In the genomic region with DNA sequence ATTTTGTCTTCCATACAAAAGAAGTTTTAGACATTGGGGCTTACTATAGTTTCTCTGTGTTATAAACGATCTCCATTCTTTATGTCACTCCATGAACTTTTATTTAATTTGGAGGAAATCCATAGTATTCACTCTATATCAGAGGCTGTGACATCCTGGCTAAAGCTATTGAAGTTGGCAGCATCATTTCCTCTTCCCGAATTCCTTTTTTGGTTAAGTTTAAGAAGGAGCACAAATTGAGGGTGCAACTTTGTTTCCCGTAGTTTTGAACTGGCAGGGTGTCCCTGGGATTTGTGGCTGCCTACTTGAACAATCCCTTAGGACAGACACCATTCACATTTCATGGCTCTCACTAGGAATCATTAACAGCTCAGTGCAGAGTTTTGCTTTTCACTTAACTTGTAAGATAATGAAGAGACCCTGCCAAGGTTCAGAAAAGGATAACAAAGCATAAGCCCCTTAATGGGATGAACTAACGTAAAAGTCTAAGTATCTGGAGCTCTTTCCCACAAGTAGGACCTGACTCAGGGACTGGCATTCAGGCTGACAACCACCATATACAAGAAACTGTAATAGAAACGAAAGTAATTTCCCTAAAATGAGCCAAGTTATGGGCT, we compare ENCODE assay signal across 22 cellular contexts. TPM values are rescaled to one million over a fixed set of nuclear protein-coding genes. Genes with fewer than 3 reads are reported as not detected.
DNase-seq lines count a peak whose midpoint lies in the region; ATAC-seq and TF ChIP-seq lines count a peak whose summit lies in the region.
"Had no signal": no experiment of that assay in that cellular context is flagged by ENCODE, and none has a peak within 500 bp of the region (broad histone marks: within the 10 kb centered on the region; RNA-seq: fewer than 3 reads in every experiment).

No MANE protein-coding gene starts in this region.

- H3K27me3 ChIP-seq in neuronal stem cell (ENCODE audit: control insufficient read depth in 3 of 3, insufficient read depth in 3 of 3, low read depth in 1 of 3, low read length in 3 of 3) (no peaks in the 10 kb centered on the region), tibial nerve (peaks cover 0 to 2% of the 10 kb centered on the region in 2 donors), suprapubic skin (no peaks in the 10 kb centered on the region)
- H3K27me3 ChIP-seq: esophagus muscularis mucosa had no signal

- no peak for DNase-seq in activated CD4-positive, alpha-beta T cell treated with anti-CD3 and anti-CD28 coated beads for 36 hours
- no peak for DNase-seq in activated CD4-positive, alpha-beta T cell treated with anti-CD3 and anti-CD28 coated beads, Interleukin-2, amount 50 U/mL, for 1 hour
- DNase-seq in NCI-H82 (lab: John Stamatoyannopoulos, UW) (peak; percentile 98), dermis blood vessel endothelial cell (peak; percentile 72), neuronal stem cell (ENCODE audit: low spot score) (no peak), tibial nerve (ENCODE audit: low spot score in 2 of 2) (no peak), suprapubic skin (ENCODE audit: low spot score in 2 of 2) (no peak)
- DNase-seq in stimulated activated CD4-positive, alpha-beta T cell treated with anti-CD3 and anti-CD28 coated beads, Interleukin-2, amount 100 ng/mL, for 24 hours = no peak
- DNase-seq: 8988T; activated CD4-positive, alpha-beta T cell treated with anti-CD3 and anti-CD28 coated beads, Interleukin-2, amount 10 ng/mL, durations not matched to agents 7 days and 5 days; activated naive CD4-positive, alpha-beta T cell treated with anti-CD3 and anti-CD28 coated beads, Interleukin-2, amount 50 U/mL, for 16 hours; C1 segment of cervical spinal cord; GOT3; left ventricle myocardium superior; NCI-H146; NCI-H774; stimulated activated CD8-positive, alpha-beta memory T cell treated with anti-CD3 and anti-CD28 coated beads, Interleukin-4, amount 100 ng/mL, for 48 hours; transverse colon had no signal

- no peak overlapping the region for H2BK5ac ChIP-seq in neuronal stem cell (ENCODE audit: low read length)

- no peak overlapping the region for H3K4me2 ChIP-seq in neuronal stem cell (ENCODE audit: insufficient read depth, low read length, poor library complexity, severe bottlenecking)

- H3K9me3 Mint-ChIP-seq in activated CD4-positive, alpha-beta T cell treated with anti-CD3 and anti-CD28 coated beads for 36 hours (ENCODE audit: low read depth) = peaks cover 1% of the 10 kb centered on the region
- H3K9me3 Mint-ChIP-seq: activated CD4-positive, alpha-beta T cell treated with anti-CD3 and anti-CD28 coated beads, Interleukin-2, amount 10 ng/mL, durations not matched to agents 7 days and 5 days; dendritic cell treated with granulocyte-macrophage colony-stimulating factor and Interleukin-4, amounts not matched to agents 40 ng/mL and 50 ng/mL, for 4 days had no signal

- ATAC-seq in activated CD4-positive, alpha-beta T cell treated with anti-CD3 and anti-CD28 coated beads for 36 hours = no peak
- ATAC-seq: left ventricle myocardium superior had no signal

- no peak overlapping the region for H2AFZ ChIP-seq in neuronal stem cell (ENCODE audit: low read length)

- no peaks in the 10 kb centered on the region for H3K36me3 ChIP-seq in neuronal stem cell (replicated peaks in 1 of 2; ENCODE audit: control insufficient read depth in 2 of 2, insufficient read depth in 2 of 2, low read length in 2 of 2)
- no peaks in the 10 kb centered on the region for H3K36me3 ChIP-seq in tibial nerve
- H3K36me3 ChIP-seq in suprapubic skin = no peaks in the 10 kb centered on the region
- H3K36me3 ChIP-seq: esophagus muscularis mucosa, transverse colon had no signal

- CTCF ChIA-PET in activated CD4-positive, alpha-beta T cell treated with anti-CD3 and anti-CD28 coated beads for 36 hours (lab: Charles Lee) = interaction anchor here (0.7 to 3.5 kb wide), 10 partner anchors 11 to 334 kb away, joined by 3 to 43 read pairs (median 5); no protein-coding TSS in a partner anchor

- no peak overlapping the region for H3K4me3 Mint-ChIP-seq in activated CD4-positive, alpha-beta T cell treated with anti-CD3 and anti-CD28 coated beads for 36 hours
- H3K4me3 Mint-ChIP-seq: activated CD4-positive, alpha-beta T cell treated with anti-CD3 and anti-CD28 coated beads, Interleukin-2, amount 10 ng/mL, durations not matched to agents 7 days and 5 days; dendritic cell treated with granulocyte-macrophage colony-stimulating factor and Interleukin-4, amounts not matched to agents 40 ng/mL and 50 ng/mL, for 4 days had no signal

- no peak overlapping the region for H2BK12ac ChIP-seq in neuronal stem cell (ENCODE audit: low read length)

- H3K14ac ChIP-seq in neuronal stem cell (ENCODE audit: low read length) = no peak overlapping the region

- peaks cover 0 to 3% of the 10 kb centered on the region in 2 donors for H3K4me1 ChIP-seq in neuronal stem cell (ENCODE audit: control insufficient read depth in 2 of 2, insufficient read depth in 1 of 2, low read depth in 1 of 2, low read length in 2 of 2)
- no peaks in the 10 kb centered on the region for H3K4me1 ChIP-seq in tibial nerve
- H3K4me1 ChIP-seq in suprapubic skin = no peaks in the 10 kb centered on the region
- H3K4me1 ChIP-seq: esophagus muscularis mucosa had no signal

- H3K18ac ChIP-seq in neuronal stem cell (ENCODE audit: low read length) = no peak overlapping the region

- H3K4me3 ChIP-seq in neuronal stem cell (ENCODE audit: low read length in 2 of 2) = no peak overlapping the region
- H3K4me3 ChIP-seq in tibial nerve = no peak overlapping the region
- no peak overlapping the region for H3K4me3 ChIP-seq in suprapubic skin
- H3K4me3 ChIP-seq: esophagus muscularis mucosa, skin epidermis, transverse colon had no signal

- H3K27ac Mint-ChIP-seq in activated CD4-positive, alpha-beta T cell treated with anti-CD3 and anti-CD28 coated beads for 36 hours = peak overlapping the region; percentile 19
- H3K27ac Mint-ChIP-seq: activated CD4-positive, alpha-beta T cell treated with anti-CD3 and anti-CD28 coated beads, Interleukin-2, amount 10 ng/mL, durations not matched to agents 7 days and 5 days; dendritic cell treated with granulocyte-macrophage colony-stimulating factor and Interleukin-4, amounts not matched to agents 40 ng/mL and 50 ng/mL, for 4 days; progenitor cell of endocrine pancreas had no signal

- H3K23ac ChIP-seq in neuronal stem cell (ENCODE audit: low read depth, low read length, poor library complexity) = no peak overlapping the region

- no peak for TF ChIP-seq EP300 in tibial nerve (IDR thresholded peaks at IDR 0.05)
- TF ChIP-seq EP300 in suprapubic skin (IDR thresholded peaks at IDR 0.05) = no peak

- no CpG with 5 or more reads among the region's 5 CpGs for WGBS in neuronal stem cell (ENCODE audit: extremely low coverage in 2 of 2, insufficient read length in 2 of 2, insufficient replicate concordance in 1 of 2), 2 donors
- WGBS in tibial nerve, 2 donors = 19 to 23% methylated on average over 5 of the region's 5 CpGs
- whole genome bisulfite sequencing in suprapubic skin = 45% methylated on average over 5 of the region's 5 CpGs

- H2BK15ac ChIP-seq in neuronal stem cell (ENCODE audit: low read length) = no peak overlapping the region

- H2BK120ac ChIP-seq in neuronal stem cell (ENCODE audit: low read depth, low read length) = no peak overlapping the region

- H3K79me1 ChIP-seq in neuronal stem cell (ENCODE audit: low read depth, low read length) = no peaks in the 10 kb centered on the region

- H3K27me3 Mint-ChIP-seq in activated CD4-positive, alpha-beta T cell treated with anti-CD3 and anti-CD28 coated beads for 36 hours = no peaks in the 10 kb centered on the region
- H3K27me3 Mint-ChIP-seq: activated CD4-positive, alpha-beta T cell treated with anti-CD3 and anti-CD28 coated beads, Interleukin-2, amount 10 ng/mL, durations not matched to agents 7 days and 5 days had no signal

- no peak overlapping the region for H4K8ac ChIP-seq in neuronal stem cell (ENCODE audit: low read depth, low read length)

- TF ChIP-seq POLR2A in tibial nerve (IDR thresholded peaks at IDR 0.05) (no peak), suprapubic skin (IDR thresholded peaks at IDR 0.05) (no peak)

- H3K9me3 ChIP-seq in neuronal stem cell (replicated peaks in 1 of 2; ENCODE audit: control insufficient read depth in 2 of 2, insufficient read depth in 1 of 2, low read depth in 1 of 2, low read length in 2 of 2) = no peaks in the 10 kb centered on the region
- H3K9me3 ChIP-seq in tibial nerve = no peaks in the 10 kb centered on the region
- H3K9me3 ChIP-seq in suprapubic skin = no peaks in the 10 kb centered on the region
- H3K9me3 ChIP-seq: esophagus muscularis mucosa, transverse colon had no signal

- no peak overlapping the region for H3K4ac ChIP-seq in neuronal stem cell (ENCODE audit: low read length)

- H3K36me3 Mint-ChIP-seq in activated CD4-positive, alpha-beta T cell treated with anti-CD3 and anti-CD28 coated beads for 36 hours (ENCODE audit: low read depth) = peaks cover 4% of the 10 kb centered on the region

- no peak for TF ChIP-seq CTCF in tibial nerve (IDR thresholded peaks at IDR 0.05)
- no peak for TF ChIP-seq CTCF in suprapubic skin (IDR thresholded peaks at IDR 0.05)

- POLR2A ChIA-PET in activated CD4-positive, alpha-beta T cell treated with anti-CD3 and anti-CD28 coated beads for 36 hours (lab: Charles Lee) = interaction anchor here (3.0 kb wide), 1 partner anchor 10 kb away, joined by 10 read pairs; no protein-coding TSS in a partner anchor

- H3K9ac ChIP-seq in neuronal stem cell (ENCODE audit: low read depth, low read length, poor library complexity) = no peak overlapping the region

- no peak overlapping the region for H2AK5ac ChIP-seq in neuronal stem cell (ENCODE audit: low read depth, low read length)

- intact Hi-C loops in activated CD4-positive, alpha-beta T cell treated with anti-CD3 and anti-CD28 coated beads for 36 hours (cut with DNase I, micrococcal nuclease) = loop anchor here in 1 of 2 experiments (5.0 kb wide), 1 partner anchor 78 kb away; no protein-coding TSS in a partner anchor

- H3K4me1 Mint-ChIP-seq in activated CD4-positive, alpha-beta T cell treated with anti-CD3 and anti-CD28 coated beads for 36 hours = peaks cover 59% of the 10 kb centered on the region

- H3K27ac ChIP-seq in neuronal stem cell (replicated peaks; ENCODE audit: low read length) (peak overlapping the region; percentile 35), tibial nerve (no peak overlapping the region), suprapubic skin (no peak overlapping the region)
- H3K27ac ChIP-seq: esophagus muscularis mucosa, skin epidermis, transverse colon had no signal

- no peak overlapping the region for H4K91ac ChIP-seq in neuronal stem cell (ENCODE audit: low read depth, low read length, poor library complexity)

RNA-seq across cellular contexts. Expression of a gene that starts 13.9 kb away (rescaled TPM):
- total RNA-seq in activated CD4-positive, alpha-beta T cell treated with anti-CD3 and anti-CD28 coated beads for 36 hours = 100 to 1,000 TPM; 109 to 130 TPM
- total RNA-seq in dermis blood vessel endothelial cell (311 and 394 TPM in 2 replicates), tibial nerve (100 to 1,000 TPM in 1 of 4 donors, 10 to 100 TPM in 3; 22.2 to 101 (median 59.4) TPM), suprapubic skin (10 to 100 TPM; 11.4 to 50.6 (median 26.0) TPM)
- 19.5 TPM for polyA plus RNA-seq in neuronal stem cell (2013, experiment 1 of 2)
- 19.0 TPM for polyA plus RNA-seq in neuronal stem cell (2013, experiment 2 of 2)

Comparison
In these comparisons a context has a peak if more than half of its experiments do, and no peak if none do; other contexts are left out.
1. DNase-seq: peak in NCI-H82 (single experiment) and dermis blood vessel endothelial cell (single experiment); none in activated CD4-positive, alpha-beta T cell treated with anti-CD3 and anti-CD28 coated beads for 36 hours (single experiment), activated CD4-positive, alpha-beta T cell treated with anti-CD3 and anti-CD28 coated beads, Interleukin-2, amount 50 U/mL, for 1 hour (single experiment), neuronal stem cell (single experiment), tibial nerve (0 of 2), stimulated activated CD4-positive, alpha-beta T cell treated with anti-CD3 and anti-CD28 coated beads, Interleukin-2, amount 100 ng/mL, for 24 hours (0 of 2) and suprapubic skin (0 of 2).